Comparison of ENCODE assay signal across 8 cellular contexts in genomic region chr11:76782526-76783293, GRCh38. TPM values are rescaled to one million over a fixed set of nuclear protein-coding genes. Genes with fewer than 3 reads are reported as not detected.
DNase-seq lines count a peak whose midpoint lies in the region; ATAC-seq, FAIRE-seq and TF ChIP-seq lines count a peak whose summit lies in the region.

No MANE protein-coding gene starts in this region.

- H3K4me1 Mint-ChIP-seq in activated naive CD8-positive, alpha-beta T cell treated with anti-CD3 and anti-CD28 coated beads for 36 hours: peaks cover 20% of the 10 kb centered on the region
- peaks cover 46% of the 10 kb centered on the region for H3K4me1 Mint-ChIP-seq in glutamatergic neuron (ENCODE audit: low read depth, unreplicated experiment)

- peak overlapping the region; percentile 41 to 66 for H3K4me3 ChIP-seq in neutrophil (ENCODE audit: low read depth in 1 of 2, low read length in 1 of 2)

- no peaks in the 10 kb centered on the region for H3K36me3 ChIP-seq in neutrophil

- no peaks in the 10 kb centered on the region for H3K9me3 ChIP-seq in neutrophil

- peaks cover 100% of the 10 kb centered on the region for H3K27me3 ChIP-seq in neutrophil

- peaks cover 12 to 22% of the 10 kb centered on the region in 2 experiments for H3K4me1 ChIP-seq in neutrophil (ENCODE audit: control insufficient read depth in 1 of 2, insufficient read depth in 1 of 2, low read depth in 1 of 2, low read length in 1 of 2)

- H3K27ac Mint-ChIP-seq in activated naive CD8-positive, alpha-beta T cell treated with anti-CD3 and anti-CD28 coated beads for 36 hours: peak overlapping the region; percentile 78
- peak overlapping the region; percentile 100 for H3K27ac Mint-ChIP-seq in glutamatergic neuron (ENCODE audit: unreplicated experiment)

- H3K27me3 Mint-ChIP-seq in activated naive CD8-positive, alpha-beta T cell treated with anti-CD3 and anti-CD28 coated beads for 36 hours: peaks cover 51% of the 10 kb centered on the region
- H3K27me3 Mint-ChIP-seq in glutamatergic neuron (ENCODE audit: unreplicated experiment): peaks cover 18% of the 10 kb centered on the region

- no peaks in the 10 kb centered on the region for H3K36me3 Mint-ChIP-seq in activated naive CD8-positive, alpha-beta T cell treated with anti-CD3 and anti-CD28 coated beads for 36 hours
- H3K36me3 Mint-ChIP-seq in glutamatergic neuron (ENCODE audit: unreplicated experiment): peaks cover 11% of the 10 kb centered on the region

- H3K4me3 Mint-ChIP-seq in activated naive CD8-positive, alpha-beta T cell treated with anti-CD3 and anti-CD28 coated beads for 36 hours: peak overlapping the region; percentile 84
- peak overlapping the region; percentile 96 for H3K4me3 Mint-ChIP-seq in glutamatergic neuron (ENCODE audit: unreplicated experiment)

- ATAC-seq in HG03097 (IDR thresholded peaks at IDR 0.05; ENCODE audit: low FRiP score, unreplicated experiment): no peak

- DNase-seq in DMS153 treated with DMSO at 0.1 percent for 48 hours (lab: John Stamatoyannopoulos, UW; ENCODE audit: unreplicated experiment) (peak; percentile 19), HTR-8/SVneo (ENCODE audit: insufficient read length, low spot score) (peak; percentile 92), NOMO-1 (lab: John Stamatoyannopoulos, UW; ENCODE audit: unreplicated experiment in 2 of 2) (peak; percentile 78 to 82), glutamatergic neuron (peak; percentile 97), urothelium cell line (ENCODE audit: low spot score) (peak; percentile 97)
- DNase-seq in activated naive CD8-positive, alpha-beta T cell treated with anti-CD3 and anti-CD28 coated beads for 36 hours: peak; percentile 79

- peak; percentile 23 for FAIRE-seq in HTR-8/SVneo (lab: Jason Lieb, UNC)
- FAIRE-seq in urothelium cell line (lab: Jason Lieb, UNC): peak; percentile 27

- H3K27ac ChIP-seq in neutrophil: no peak overlapping the region

- H3K9me3 Mint-ChIP-seq in activated naive CD8-positive, alpha-beta T cell treated with anti-CD3 and anti-CD28 coated beads for 36 hours: no peaks in the 10 kb centered on the region
- H3K9me3 Mint-ChIP-seq in glutamatergic neuron (ENCODE audit: unreplicated experiment): peaks cover 25% of the 10 kb centered on the region

- TF ChIP-seq CTCF in glutamatergic neuron (IDR thresholded peaks at IDR 0.05; ENCODE audit: partially characterized antibody, unreplicated experiment) (no peak), neutrophil (IDR thresholded peaks at IDR 0.05) (no peak)

RNA-seq across cellular contexts. Expression of gene TSKU, which starts 0.4 kb away (rescaled TPM):
- 1 to 10 TPM; 2.7 to 3.7 TPM for total RNA-seq in activated naive CD8-positive, alpha-beta T cell treated with anti-CD3 and anti-CD28 coated beads for 36 hours
- total RNA-seq in glutamatergic neuron (ENCODE audit: unreplicated experiment): 29.2 TPM

Comparison
In these comparisons a context has a peak if more than half of its experiments do, and no peak if none do; other contexts are left out.
1. DNase-seq: peak in every context shown above with its lines; median percentile 97 in glutamatergic neuron; 97 in urothelium cell line; 92 in HTR-8/SVneo; 80 in NOMO-1; 79 in activated naive CD8-positive, alpha-beta T cell treated with anti-CD3 and anti-CD28 coated beads for 36 hours; 19 in DMS153 treated with DMSO at 0.1 percent for 48 hours.